ENCODE assay signal across 26 cellular contexts in genomic region chr3:161177996-161178395, GRCh38. TPM values are rescaled to one million over a fixed set of nuclear protein-coding genes. Genes with fewer than 3 reads are reported as not detected.
DNase-seq lines count a peak whose midpoint lies in the region; ATAC-seq and TF ChIP-seq lines count a peak whose summit lies in the region.
"Had no signal": no experiment of that assay in that cellular context is flagged by ENCODE, and none has a peak within 500 bp of the region (broad histone marks: within the 10 kb centered on the region; RNA-seq: fewer than 3 reads in every experiment).

No MANE protein-coding gene starts in this region.

- peak overlapping the region; percentile 23; the same call in 1 of the 2 replicates for H2AFZ ChIP-seq in GM23338
- H2AFZ ChIP-seq: PC-9 had no signal

- H3K4me1 Mint-ChIP-seq in GM23338 (no peaks in the 10 kb centered on the region), immature natural killer cell (no peaks in the 10 kb centered on the region)
- H3K4me1 Mint-ChIP-seq: activated CD4-positive, alpha-beta T cell treated with anti-CD3 and anti-CD28 coated beads, Interleukin-2, amount 10 ng/mL, durations not matched to agents 24 days and 14 days; activated naive CD8-positive, alpha-beta T cell treated with anti-CD3 and anti-CD28 coated beads for 36 hours; naive B cell; stimulated activated naive CD8-positive, alpha-beta T cell treated with anti-CD3 and anti-CD28 coated beads, Interleukin-15, amount 100 ng/mL, for 72 hours had no signal

- H3K27ac Mint-ChIP-seq in GM23338: no peak overlapping the region
- no peak overlapping the region for H3K27ac Mint-ChIP-seq in immature natural killer cell
- H3K27ac Mint-ChIP-seq: activated CD4-positive, alpha-beta T cell treated with anti-CD3 and anti-CD28 coated beads, Interleukin-2, amount 10 ng/mL, durations not matched to agents 24 days and 14 days; activated naive CD8-positive, alpha-beta T cell treated with anti-CD3 and anti-CD28 coated beads for 36 hours; naive B cell; stimulated activated naive CD8-positive, alpha-beta T cell treated with anti-CD3 and anti-CD28 coated beads, Interleukin-15, amount 100 ng/mL, for 72 hours had no signal

- H3K27me3 Mint-ChIP-seq in GM23338 (ENCODE audit: insufficient read depth, low read depth, poor library complexity) (no peaks in the 10 kb centered on the region), immature natural killer cell (ENCODE audit: low read depth in 3 of 3) (peaks cover 0 to 12% (median 0%) of the 10 kb centered on the region in 3 donors)

- H3K27me3 ChIP-seq in GM23338 (ENCODE audit: insufficient read depth): no peaks in the 10 kb centered on the region
- H3K27me3 ChIP-seq: ascending aorta, BE2C, thyroid gland had no signal

- no peak for TF ChIP-seq CTCF in GM23338 (conservative IDR thresholded peaks at IDR 0.05; ENCODE audit: low read depth in 2 of 2)

- H3K36me3 Mint-ChIP-seq in GM23338 (ENCODE audit: low read depth) (no peaks in the 10 kb centered on the region; the same call in 1 of the 3 replicates), immature natural killer cell (no peaks in the 10 kb centered on the region)
- H3K36me3 Mint-ChIP-seq: activated naive CD8-positive, alpha-beta T cell treated with anti-CD3 and anti-CD28 coated beads for 36 hours had no signal

- no peaks in the 10 kb centered on the region for H3F3A ChIP-seq in GM23338 (replicated peaks; ENCODE audit: low read depth)

- H3K4me3 Mint-ChIP-seq in GM23338: no peak overlapping the region
- no peak overlapping the region for H3K4me3 Mint-ChIP-seq in immature natural killer cell
- H3K4me3 Mint-ChIP-seq: activated CD4-positive, alpha-beta T cell treated with anti-CD3 and anti-CD28 coated beads, Interleukin-2, amount 10 ng/mL, durations not matched to agents 24 days and 14 days; activated naive CD8-positive, alpha-beta T cell treated with anti-CD3 and anti-CD28 coated beads for 36 hours; naive B cell; stimulated activated naive CD8-positive, alpha-beta T cell treated with anti-CD3 and anti-CD28 coated beads, Interleukin-15, amount 100 ng/mL, for 72 hours had no signal

- H3K9me3 Mint-ChIP-seq in GM23338: peaks cover 17% of the 10 kb centered on the region; the same call in 2 of the 3 replicates
- peaks cover 0 to 3% (median 0%) of the 10 kb centered on the region in 6 donors for H3K9me3 Mint-ChIP-seq in immature natural killer cell
- H3K9me3 Mint-ChIP-seq: activated CD4-positive, alpha-beta T cell treated with anti-CD3 and anti-CD28 coated beads, Interleukin-2, amount 10 ng/mL, durations not matched to agents 24 days and 14 days; activated naive CD8-positive, alpha-beta T cell treated with anti-CD3 and anti-CD28 coated beads for 36 hours; stimulated activated naive CD8-positive, alpha-beta T cell treated with anti-CD3 and anti-CD28 coated beads, Interleukin-15, amount 100 ng/mL, for 72 hours had no signal

- peaks cover 6% of the 10 kb centered on the region; the same call in 1 of the 2 replicates for H3K9me2 ChIP-seq in GM23338 (ENCODE audit: insufficient read depth)

- no peaks in the 10 kb centered on the region for H3K4me1 ChIP-seq in GM23338 (ENCODE audit: insufficient read depth)
- H3K4me1 ChIP-seq: BE2C, thyroid gland had no signal

- no peaks in the 10 kb centered on the region for H3K36me3 ChIP-seq in GM23338 (ENCODE audit: insufficient read depth)
- H3K36me3 ChIP-seq: ascending aorta, BE2C, thyroid gland, WERI-Rb-1 had no signal

- DNase-seq in GM23338 (ENCODE audit: low spot score) (no peak), NCI-H146 treated with DMSO at 0.1 percent for 48 hours (lab: John Stamatoyannopoulos, UW; ENCODE audit: unreplicated experiment) (peak; percentile 94), SHP77 treated with DMSO at 0.1 percent for 48 hours (lab: John Stamatoyannopoulos, UW) (peak; percentile 81), kidney tubule cell (ENCODE audit: low spot score) (peak; percentile 7), posterior cingulate gyrus (no peak), NOMO-1 treated with DMSO at 0.1 percent for 48 hours (lab: John Stamatoyannopoulos, UW; ENCODE audit: unreplicated experiment) (no peak), immature natural killer cell (no peak)
- DNase-seq: ACHN; activated CD4-positive, alpha-beta T cell treated with anti-CD3 and anti-CD28 coated beads, Interleukin-2, amount 10 ng/mL, durations not matched to agents 24 days and 14 days; activated effector memory CD4-positive, alpha-beta T cell treated with anti-CD3 and anti-CD28 coated beads, Interleukin-2, amount 50 U/mL, for 16 hours; activated naive CD8-positive, alpha-beta T cell treated with anti-CD3 and anti-CD28 coated beads for 36 hours; activated T-cell treated with anti-CD3 and anti-CD28 coated beads, Interleukin-2, amount 50 U/mL, for 1 hour; BE2C; naive B cell; NCI-H2029 treated with DMSO at 0.1 percent for 48 hours; NCI-H446 treated with DMSO at 0.1 percent for 48 hours; PC-9; stimulated activated CD8-positive, alpha-beta memory T cell treated with anti-CD3 and anti-CD28 coated beads, Interleukin-4, amount 100 ng/mL, for 48 hours; stimulated activated naive CD8-positive, alpha-beta T cell treated with anti-CD3 and anti-CD28 coated beads, Interleukin-15, amount 100 ng/mL, for 72 hours; T1000; thyroid gland; WERI-Rb-1 had no signal

- no peak overlapping the region for H3K4me2 ChIP-seq in GM23338
- H3K4me2 ChIP-seq: KMS-11, PC-9 had no signal

- no peaks in the 10 kb centered on the region for H4K20me1 ChIP-seq in GM23338 (replicated peaks; ENCODE audit: insufficient read depth)

- ATAC-seq in GM23338: no peak
- ATAC-seq: Right ventricle myocardium inferior; stimulated activated naive CD8-positive, alpha-beta T cell treated with anti-CD3 and anti-CD28 coated beads, Interleukin-15, amount 100 ng/mL, for 72 hours had no signal

- intact Hi-C loops in posterior cingulate gyrus (cut with DNase I): no loop called here

- H3K4me3 ChIP-seq in GM23338: no peak overlapping the region
- H3K4me3 ChIP-seq: ascending aorta, PC-9, skin epidermis, thyroid gland had no signal

- no peak overlapping the region for H3K27ac ChIP-seq in GM23338 (ENCODE audit: low read depth)
- H3K27ac ChIP-seq: ascending aorta, KMS-11, PC-9, skin epidermis, thyroid gland, WERI-Rb-1 had no signal

- H3K79me2 ChIP-seq in GM23338 (replicated peaks; ENCODE audit: insufficient read depth): no peaks in the 10 kb centered on the region

TF ChIP-seq in GM23338, 12 proteins besides CTCF, POLR2A, EP300 and RAD21 (continues in another document):
- no peak for TF ChIP-seq ZNF114 (CRISPR knock-in tag; IDR thresholded peaks at IDR 0.05)
- TF ChIP-seq JUNB (IDR thresholded peaks at IDR 0.05; ENCODE audit: unreplicated experiment): no peak
- TF ChIP-seq POLR2AphosphoS5 (IDR thresholded peaks at IDR 0.05; ENCODE audit: low read depth): no peak
- no peak for TF ChIP-seq CREB1 (CRISPR knock-in tag; IDR thresholded peaks at IDR 0.05; ENCODE audit: low read depth)
- no peak for TF ChIP-seq EZH2phosphoT487 (IDR thresholded peaks at IDR 0.05; ENCODE audit: unreplicated experiment)
- TF ChIP-seq REST (IDR thresholded peaks at IDR 0.05; ENCODE audit: unreplicated experiment): no peak

RNA-seq across cellular contexts. Expression of gene NMD3, which starts 43.1 kb away (rescaled TPM):
- total RNA-seq in GM23338 (2014; rRNA removed; shearing (Covaris generic)): 67.4 and 80.6 TPM in 2 replicates
- polyA plus RNA-seq in GM23338 (2016; fragmentation: Nextera tagmentation; extraction: Ambion mirVana) (25.1 and 27.3 TPM in 2 replicates), immature natural killer cell (10 to 100 TPM; 38.1 to 48.7 (median 41.0) TPM)

Comparison
In these comparisons a context has a peak if more than half of its experiments do, and no peak if none do; other contexts are left out.
1. DNase-seq: peak in NCI-H146 treated with DMSO at 0.1 percent for 48 hours (single experiment), SHP77 treated with DMSO at 0.1 percent for 48 hours (single experiment) and kidney tubule cell (single experiment); none in GM23338 (single experiment), posterior cingulate gyrus (0 of 10), NOMO-1 treated with DMSO at 0.1 percent for 48 hours (single experiment) and immature natural killer cell (0 of 3).